8 cellular contexts compared by ENCODE assay signal in the genomic region with DNA sequence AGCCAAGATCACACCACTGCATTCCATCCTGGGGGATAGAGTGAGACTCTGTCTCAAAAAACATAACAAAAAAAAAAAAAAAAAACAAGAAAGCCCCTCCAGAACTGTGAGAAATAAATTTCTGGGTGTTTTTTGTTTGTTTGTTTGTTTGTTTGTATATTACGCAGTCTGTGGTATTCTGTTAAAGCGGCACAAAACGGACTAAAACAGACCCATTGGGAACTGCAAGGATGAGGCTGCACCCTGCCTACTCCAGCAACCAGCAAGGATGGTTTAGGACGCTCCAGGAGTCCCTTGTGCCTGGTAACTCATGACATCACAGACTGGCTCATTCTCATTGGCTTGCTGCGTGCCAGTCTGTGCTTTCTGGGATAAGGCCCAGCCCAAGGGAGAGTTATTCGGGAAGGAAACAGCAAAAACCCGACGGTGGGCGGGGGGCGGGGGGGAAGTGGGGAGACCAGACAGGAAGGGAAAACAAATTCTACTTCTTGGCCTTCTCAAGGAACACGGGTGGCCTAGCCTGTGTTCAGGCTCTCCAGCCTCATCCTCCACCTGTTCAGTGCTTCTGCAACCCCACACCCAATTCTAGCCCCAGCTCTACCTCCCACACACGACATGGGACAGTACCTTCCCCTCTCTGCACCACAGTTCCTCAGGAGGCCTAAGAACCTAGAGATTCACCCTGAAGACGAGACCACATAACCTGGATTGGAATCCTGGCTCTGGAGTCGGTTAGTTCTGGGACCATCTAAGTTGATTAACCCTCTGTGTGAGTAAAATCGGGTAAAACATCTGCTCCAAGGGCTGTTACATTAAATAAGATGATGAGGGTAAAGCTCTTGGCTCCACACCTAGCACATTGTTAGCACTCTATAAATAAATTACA.
DNase-seq lines count a peak whose midpoint lies in the region; ATAC-seq and FAIRE-seq lines count a peak whose summit lies in the region.

No MANE protein-coding gene starts in this region.

- peak; percentile 92 for FAIRE-seq in islet of Langerhans (lab: Jason Lieb, UNC)

- ATAC-seq in HG02884 (IDR thresholded peaks at IDR 0.05; ENCODE audit: unreplicated experiment), result peak; percentile 28

- peak; percentile 24 to 25 for DNase-seq in stimulated activated CD4-positive, alpha-beta T cell treated with anti-CD3 and anti-CD28 coated beads, Interleukin-12 subunit alpha, Interleukin-12 subunit beta, amount 100 ng/mL, for 24 hours (ENCODE audit: low read depth in 2 of 2)
- DNase-seq in stimulated activated CD4-positive, alpha-beta T cell treated with anti-CD3 and anti-CD28 coated beads, Interleukin-12 subunit alpha, Interleukin-12 subunit beta, amount 100 ng/mL, for 4 hours, result no peak
- DNase-seq in NCI-H2029 treated with DMSO at 0.1 percent for 48 hours (lab: John Stamatoyannopoulos, UW) (peak; percentile 73), T-helper 22 cell (ENCODE audit: low read depth) (peak; percentile 25), cerebellar cortex (ENCODE audit: low spot score) (peak; percentile 97), smooth muscle cell of the brain vasculature (ENCODE audit: low read depth, low spot score) (peak; percentile 72)
